ENCODE assay signal across 10 cellular contexts in genomic region chr1:6424619-6425593, GRCh38. TPM values are rescaled to one million over a fixed set of nuclear protein-coding genes. Genes with fewer than 3 reads are reported as not detected.
DNase-seq lines count a peak whose midpoint lies in the region; ATAC-seq and TF ChIP-seq lines count a peak whose summit lies in the region.
"Had no signal": no experiment of that assay in that cellular context is flagged by ENCODE, and none has a peak within 500 bp of the region (broad histone marks: within the 10 kb centered on the region; RNA-seq: fewer than 3 reads in every experiment).

Gene ESPN, plus strand, starts transcription at chr1:6424776. Its CDS starts 180 bp downstream, at chr1:6424956.

- H4K91ac ChIP-seq in neuronal stem cell (ENCODE audit: low read depth, low read length, poor library complexity), result no peak within 1 kb of the TSS

- ATAC-seq in GM19452 (IDR thresholded peaks at IDR 0.05; ENCODE audit: unreplicated experiment), result no peak

- peak within 1 kb of the TSS; percentile 94 for H2BK15ac ChIP-seq in neuronal stem cell (ENCODE audit: low read length)

- peak within 1 kb of the TSS; percentile 45 for H2AFZ ChIP-seq in neuronal stem cell (ENCODE audit: low read length)

- H3K36me3 ChIP-seq in neuronal stem cell (replicated peaks in 1 of 2; ENCODE audit: control insufficient read depth in 2 of 2, insufficient read depth in 2 of 2, low read length in 2 of 2) (no peaks in the 10 kb centered on the region), right atrium auricular region (no peaks in the 10 kb centered on the region)
- H3K36me3 ChIP-seq: heart right ventricle had no signal

- peak within 1 kb of the TSS; percentile 66 for H3K9ac ChIP-seq in neuronal stem cell (ENCODE audit: low read depth, low read length, poor library complexity)

- no peak within 1 kb of the TSS for H3K4ac ChIP-seq in neuronal stem cell (ENCODE audit: low read length)

- WGBS in neuronal stem cell (ENCODE audit: extremely low coverage in 2 of 2, insufficient read length in 2 of 2, insufficient replicate concordance in 1 of 2), 2 donors, result no CpG with 5 or more reads among the region's 99 CpGs

- H2BK5ac ChIP-seq in neuronal stem cell (ENCODE audit: low read length), result no peak within 1 kb of the TSS

- H2BK120ac ChIP-seq in neuronal stem cell (ENCODE audit: low read depth, low read length), result peak within 1 kb of the TSS; percentile 16

- H3K4me1 ChIP-seq in neuronal stem cell (ENCODE audit: control insufficient read depth in 2 of 2, insufficient read depth in 1 of 2, low read depth in 1 of 2, low read length in 2 of 2), result peaks cover 5 to 8% of the 10 kb centered on the region in 2 donors
- peaks cover 0 to 41% of the 10 kb centered on the region in 2 donors for H3K4me1 ChIP-seq in right atrium auricular region

- H3K9me3 ChIP-seq in neuronal stem cell (replicated peaks in 1 of 2; ENCODE audit: control insufficient read depth in 2 of 2, insufficient read depth in 1 of 2, low read depth in 1 of 2, low read length in 2 of 2) (no peaks in the 10 kb centered on the region), right atrium auricular region (no peaks in the 10 kb centered on the region)
- H3K9me3 ChIP-seq: heart right ventricle had no signal

- H2AK5ac ChIP-seq in neuronal stem cell (ENCODE audit: low read depth, low read length), result peak within 1 kb of the TSS; percentile 76

- peak within 1 kb of the TSS; percentile 73 for H3K14ac ChIP-seq in neuronal stem cell (ENCODE audit: low read length)

- no peak within 1 kb of the TSS for H4K8ac ChIP-seq in neuronal stem cell (ENCODE audit: low read depth, low read length)

- peaks cover 33 to 89% (median 64%) of the 10 kb centered on the region in 3 experiments for H3K27me3 ChIP-seq in neuronal stem cell (ENCODE audit: control insufficient read depth in 3 of 3, insufficient read depth in 3 of 3, low read depth in 1 of 3, low read length in 3 of 3)
- peaks cover 34 to 38% of the 10 kb centered on the region in 2 donors for H3K27me3 ChIP-seq in right atrium auricular region

- DNase-seq in D341Med (ENCODE audit: low spot score) (peak; percentile 73), NB4 (ENCODE audit: low read depth) (peak; percentile 34), coronary artery (ENCODE audit: low spot score) (no peak), neuronal stem cell (ENCODE audit: low spot score) (no peak), NCI-H2196 treated with DMSO at 0.1 percent for 48 hours (lab: John Stamatoyannopoulos, UW; ENCODE audit: unreplicated experiment) (no peak), right atrium auricular region (ENCODE audit: low spot score) (no peak)
- no peak for DNase-seq in stimulated activated CD4-positive, alpha-beta T cell treated with anti-CD3 and anti-CD28 coated beads, Interleukin-4, amount 100 ng/mL, for 1 hour
- DNase-seq: heart right ventricle had no signal

- peak within 1 kb of the TSS; percentile 89 for H3K18ac ChIP-seq in neuronal stem cell (ENCODE audit: low read length)

- peaks cover 2% of the 10 kb centered on the region for H3K79me1 ChIP-seq in neuronal stem cell (ENCODE audit: low read depth, low read length)

- H3K4me3 ChIP-seq in NB4 (ENCODE audit: low read depth, low read length), result no peak within 1 kb of the TSS
- peak within 1 kb of the TSS; percentile 51 for H3K4me3 ChIP-seq in coronary artery
- no peak within 1 kb of the TSS for H3K4me3 ChIP-seq in neuronal stem cell (ENCODE audit: low read length in 2 of 2)
- peak within 1 kb of the TSS in 1 of 2 donors; percentile 32 for H3K4me3 ChIP-seq in right atrium auricular region

- TF ChIP-seq POLR2A in NB4 (IDR thresholded peaks at IDR 0.05; ENCODE audit: extremely low read depth, insufficient read length), result no peak

- H3K27ac ChIP-seq in coronary artery, result no peak within 1 kb of the TSS
- H3K27ac ChIP-seq in neuronal stem cell (replicated peaks; ENCODE audit: low read length), result no peak within 1 kb of the TSS
- no peak within 1 kb of the TSS for H3K27ac ChIP-seq in right atrium auricular region
- H3K27ac ChIP-seq: heart right ventricle had no signal

- H3K23ac ChIP-seq in neuronal stem cell (ENCODE audit: low read depth, low read length, poor library complexity), result peak within 1 kb of the TSS; percentile 90

- TF ChIP-seq CTCF in NB4 (IDR thresholded peaks at IDR 0.05; ENCODE audit: low read depth, low read length) (no peak), coronary artery (IDR thresholded peaks at IDR 0.05) (no peak), right atrium auricular region (IDR thresholded peaks at IDR 0.05) (no peak)

- H2BK12ac ChIP-seq in neuronal stem cell (ENCODE audit: low read length), result peak within 1 kb of the TSS; percentile 43

- peak within 1 kb of the TSS; percentile 56 for H3K4me2 ChIP-seq in neuronal stem cell (ENCODE audit: insufficient read depth, low read length, poor library complexity, severe bottlenecking)

RNA-seq across cellular contexts. Expression of gene ESPN, which starts in this region (rescaled TPM):
- polyA plus RNA-seq in neuronal stem cell (2013, experiment 1 of 2), result 3.5 TPM
- 3.6 TPM for polyA plus RNA-seq in neuronal stem cell (2013, experiment 2 of 2)
- under 1 TPM in 1 of 2 donors, not detected in 1; 0.47 TPM for total RNA-seq in right atrium auricular region
- total RNA-seq: LHCN-M2 had no signal

Comparison
In these comparisons a context has a peak if more than half of its experiments do, and no peak if none do; other contexts are left out.
1. DNase-seq: peak in D341Med (single experiment) and NB4 (single experiment); none in coronary artery (single experiment), neuronal stem cell (single experiment), stimulated activated CD4-positive, alpha-beta T cell treated with anti-CD3 and anti-CD28 coated beads, Interleukin-4, amount 100 ng/mL, for 1 hour (single experiment), NCI-H2196 treated with DMSO at 0.1 percent for 48 hours (single experiment) and right atrium auricular region (single experiment).